Comparison of ENCODE assay signal across 14 cellular contexts in the genomic region with DNA sequence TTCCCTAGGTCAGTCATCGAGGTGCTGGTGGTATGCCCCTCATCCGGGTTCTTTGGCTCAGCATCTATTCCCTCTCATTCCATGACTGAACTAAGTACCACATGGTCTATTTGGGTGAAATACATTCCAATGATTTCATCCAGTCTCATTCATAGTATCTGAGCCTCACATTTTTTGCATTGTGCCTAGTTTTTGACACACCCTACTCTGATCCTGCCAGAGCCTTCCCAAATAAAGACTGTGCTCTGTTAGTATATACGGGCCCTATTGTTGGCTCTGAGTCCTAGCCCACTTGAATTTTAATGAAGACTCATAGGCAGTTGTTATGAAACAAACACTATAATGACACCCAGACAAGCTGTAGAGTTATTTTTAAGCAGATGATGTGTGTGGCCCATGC.
DNase-seq lines count a peak whose midpoint lies in the region; ATAC-seq and TF ChIP-seq lines count a peak whose summit lies in the region.
"Had no signal": no experiment of that assay in that cellular context is flagged by ENCODE, and none has a peak within 500 bp of the region (broad histone marks: within the 10 kb centered on the region; RNA-seq: fewer than 3 reads in every experiment).

No MANE protein-coding gene starts in this region.

- no peak for TF ChIP-seq CTCF in fibroblast of the aortic adventitia (IDR thresholded peaks at IDR 0.05; ENCODE audit: insufficient read depth, low read length)

- H3K27me3 ChIP-seq in adipocyte (replicated peaks; ENCODE audit: control insufficient read depth, insufficient read depth, low read length): no peaks in the 10 kb centered on the region
- H3K27me3 ChIP-seq: BLaER1 treated with 17β-estradiol and CSF1 and Interleukin-3, amounts not matched to agents 10 nM and 100 nM had no signal

- no peaks in the 10 kb centered on the region for H3K4me1 ChIP-seq in adipocyte (ENCODE audit: control insufficient read depth, insufficient read depth, low read length)

- no peak overlapping the region for H3K9ac ChIP-seq in adipocyte (ENCODE audit: low read length)
- H3K9ac ChIP-seq: BLaER1 treated with 17β-estradiol and CSF1 and Interleukin-3, amounts not matched to agents 10 nM and 100 nM had no signal

- DNase-seq in AG20443 (ENCODE audit: low spot score) (peak; percentile 27), adipocyte (ENCODE audit: low read depth) (peak; percentile 5), fibroblast of the aortic adventitia (ENCODE audit: low read depth) (peak; percentile 39), SKM-1 (lab: John Stamatoyannopoulos, UW; ENCODE audit: unreplicated experiment) (no peak), SK-N-DZ (ENCODE audit: low spot score) (no peak), Right ventricle myocardium superior (no peak), medulla oblongata (ENCODE audit: extremely low spot score) (no peak)
- DNase-seq: CD4-positive, CD25-positive, alpha-beta regulatory T cell; DMS53; GF-D8; H7 had no signal

- intact Hi-C loops in Right ventricle myocardium superior (cut with DNase I): no loop called here

- peaks cover 4% of the 10 kb centered on the region for H3K9me3 ChIP-seq in adipocyte (ENCODE audit: control insufficient read depth, low read length)

- H3K36me3 ChIP-seq in adipocyte (ENCODE audit: control insufficient read depth, insufficient read depth, low read length, severe bottlenecking): no peaks in the 10 kb centered on the region
- H3K36me3 ChIP-seq: BLaER1 treated with 17β-estradiol and CSF1 and Interleukin-3, amounts not matched to agents 10 nM and 100 nM had no signal

- H3K4me3 ChIP-seq in adipocyte (ENCODE audit: low read length) (no peak overlapping the region), fibroblast of the aortic adventitia (ENCODE audit: low read depth, low read length) (no peak overlapping the region)
- H3K4me3 ChIP-seq: BLaER1 treated with 17β-estradiol and CSF1 and Interleukin-3, amounts not matched to agents 10 nM and 100 nM; GM23338 had no signal

- ATAC-seq in Right ventricle myocardium superior (ENCODE audit: poor library complexity): no peak
- ATAC-seq: GM23338, HepG2 had no signal

Comparison
In these comparisons a context has a peak if more than half of its experiments do, and no peak if none do; other contexts are left out.
1. DNase-seq: peak in AG20443 (single experiment), adipocyte (single experiment) and fibroblast of the aortic adventitia (single experiment); none in SKM-1 (single experiment), SK-N-DZ (single experiment), Right ventricle myocardium superior (single experiment) and medulla oblongata (single experiment).